11 cellular contexts compared by ENCODE assay signal in genomic region chr11:11618973-11619435, GRCh38. TPM values are rescaled to one million over a fixed set of nuclear protein-coding genes. Genes with fewer than 3 reads are reported as not detected.
A peak's percentile ranks its signal among the peaks of the same experiment; 100 is the strongest.
DNase-seq lines count a peak whose midpoint lies in the region; ATAC-seq and TF ChIP-seq lines count a peak whose summit lies in the region.
"Had no signal": no experiment of that assay in that cellular context is flagged by ENCODE, and none has a peak within 500 bp of the region (broad histone marks: within the 10 kb centered on the region; RNA-seq: fewer than 3 reads in every experiment).

No MANE protein-coding gene starts in this region.

- ATAC-seq in activated naive CD8-positive, alpha-beta T cell treated with anti-CD3 and anti-CD28 coated beads, Interleukin-2, amount 50 U/mL, for 24 hours = no peak

- no peaks in the 10 kb centered on the region for H3K9me3 Mint-ChIP-seq in activated naive CD8-positive, alpha-beta T cell treated with anti-CD3 and anti-CD28 coated beads, Interleukin-2, amount 50 U/mL, for 24 hours
- no peaks in the 10 kb centered on the region for H3K9me3 Mint-ChIP-seq in mesothelial cell of epicardium
- H3K9me3 Mint-ChIP-seq: activated CD4-positive, alpha-beta memory T cell treated with anti-CD3 and anti-CD28 coated beads for 36 hours had no signal

- no peak overlapping the region for H3K27ac Mint-ChIP-seq in activated naive CD8-positive, alpha-beta T cell treated with anti-CD3 and anti-CD28 coated beads, Interleukin-2, amount 50 U/mL, for 24 hours
- H3K27ac Mint-ChIP-seq in mesothelial cell of epicardium = no peak overlapping the region
- H3K27ac Mint-ChIP-seq: activated CD4-positive, alpha-beta memory T cell treated with anti-CD3 and anti-CD28 coated beads for 36 hours had no signal

- H3K4me1 Mint-ChIP-seq in activated naive CD8-positive, alpha-beta T cell treated with anti-CD3 and anti-CD28 coated beads, Interleukin-2, amount 50 U/mL, for 24 hours = peaks cover 9% of the 10 kb centered on the region
- peaks cover 17% of the 10 kb centered on the region for H3K4me1 Mint-ChIP-seq in mesothelial cell of epicardium

- H3K27me3 Mint-ChIP-seq in activated naive CD8-positive, alpha-beta T cell treated with anti-CD3 and anti-CD28 coated beads, Interleukin-2, amount 50 U/mL, for 24 hours = peaks cover 42% of the 10 kb centered on the region
- H3K27me3 Mint-ChIP-seq in mesothelial cell of epicardium (ENCODE audit: low read depth) = peaks cover 70% of the 10 kb centered on the region

- DNase-seq in DMS53 treated with DMSO at 0.1 percent for 48 hours (lab: John Stamatoyannopoulos, UW; ENCODE audit: unreplicated experiment) = peak; percentile 23
- no peak for DNase-seq in LNCaP clone FGC (ENCODE audit: low read depth)
- DNase-seq in activated naive CD8-positive, alpha-beta T cell treated with anti-CD3 and anti-CD28 coated beads, Interleukin-2, amount 50 U/mL, for 24 hours = no peak
- no peak for DNase-seq in mesothelial cell of epicardium (ENCODE audit: low spot score in 2 of 2, unreplicated experiment in 2 of 2)
- DNase-seq in NCI-H1436 treated with DMSO at 0.1 percent for 48 hours (lab: John Stamatoyannopoulos, UW) = no peak
- DNase-seq in midbrain (lab: John Stamatoyannopoulos, UW) = no peak
- no peak for DNase-seq in activated naive CD4-positive, alpha-beta T cell treated with anti-CD3 and anti-CD28 coated beads, Interleukin-2, amount 50 U/mL, for 16 hours
- DNase-seq: activated CD4-positive, alpha-beta memory T cell treated with anti-CD3 and anti-CD28 coated beads for 36 hours; occipital lobe; SIG-M5; stimulated activated CD4-positive, alpha-beta T cell treated with anti-CD3 and anti-CD28 coated beads, Interleukin-4, amount 100 ng/mL, for 24 hours had no signal

- no peaks in the 10 kb centered on the region for H3K36me3 Mint-ChIP-seq in activated naive CD8-positive, alpha-beta T cell treated with anti-CD3 and anti-CD28 coated beads, Interleukin-2, amount 50 U/mL, for 24 hours (ENCODE audit: low read depth)
- no peaks in the 10 kb centered on the region for H3K36me3 Mint-ChIP-seq in mesothelial cell of epicardium
- H3K36me3 Mint-ChIP-seq: activated CD4-positive, alpha-beta memory T cell treated with anti-CD3 and anti-CD28 coated beads for 36 hours had no signal

- peak overlapping the region; percentile 80 for H3K4me3 Mint-ChIP-seq in activated naive CD8-positive, alpha-beta T cell treated with anti-CD3 and anti-CD28 coated beads, Interleukin-2, amount 50 U/mL, for 24 hours
- peak overlapping the region; percentile 35 for H3K4me3 Mint-ChIP-seq in mesothelial cell of epicardium
- H3K4me3 Mint-ChIP-seq: activated CD4-positive, alpha-beta memory T cell treated with anti-CD3 and anti-CD28 coated beads for 36 hours had no signal

- H3K4me3 ChIP-seq in LNCaP clone FGC (ENCODE audit: low read depth, low read length) = no peak overlapping the region

- TF ChIP-seq CTCF in LNCaP clone FGC (IDR thresholded peaks at IDR 0.05; ENCODE audit: control insufficient read depth, extremely low read depth, insufficient read depth) = peak; percentile 36
- TF ChIP-seq CTCF in mesothelial cell of epicardium (IDR thresholded peaks at IDR 0.05; ENCODE audit: unreplicated experiment) = no peak

RNA-seq across cellular contexts. Expression of gene GALNT18, which starts 2.8 kb away (rescaled TPM):
- 3.8 to 4.2 TPM (median 3.9 TPM) in 3 replicates for total RNA-seq in mesothelial cell of epicardium
